In genomic region chr1:91742848-91743292, GRCh38 we compare ENCODE assay signal across 13 cellular contexts.
DNase-seq lines count a peak whose midpoint lies in the region; ATAC-seq and TF ChIP-seq lines count a peak whose summit lies in the region.
"Had no signal": no experiment of that assay in that cellular context is flagged by ENCODE, and none has a peak within 500 bp of the region (broad histone marks: within the 10 kb centered on the region; RNA-seq: fewer than 3 reads in every experiment).

No MANE protein-coding gene starts in this region.

- peak; percentile 79 for ATAC-seq in esophagus mucosa
- ATAC-seq in left colon: no peak
- ATAC-seq in CD8-positive, alpha-beta T cell: no peak

- H3K27me3 ChIP-seq in osteoblast (ENCODE audit: insufficient read depth, low read length): no peaks in the 10 kb centered on the region
- H3K27me3 ChIP-seq in CD8-positive, alpha-beta T cell (ENCODE audit: insufficient read depth, low read length): no peaks in the 10 kb centered on the region
- H3K27me3 ChIP-seq: neutrophil, SJSA1 had no signal

- H3K9me3 Mint-ChIP-seq in CD8-positive, alpha-beta T cell: peaks cover 4% of the 10 kb centered on the region

- no peak overlapping the region for H3K27ac ChIP-seq in osteoblast (ENCODE audit: low read depth, low read length)
- H3K27ac ChIP-seq in CD8-positive, alpha-beta T cell (ENCODE audit: low read depth, low read length): no peak overlapping the region
- H3K27ac ChIP-seq: neutrophil, SJSA1 had no signal

- H3K4me3 ChIP-seq in osteoblast (ENCODE audit: insufficient read depth, low read length): no peak overlapping the region
- no peak overlapping the region for H3K4me3 ChIP-seq in CD8-positive, alpha-beta T cell (ENCODE audit: low read depth, low read length)
- H3K4me3 ChIP-seq: SJSA1 had no signal

- H3K27ac Mint-ChIP-seq in CD8-positive, alpha-beta T cell: no peak overlapping the region
- H3K27ac Mint-ChIP-seq: CD4-positive, CD25-positive, alpha-beta regulatory T cell had no signal

- no peaks in the 10 kb centered on the region for H3K36me3 ChIP-seq in osteoblast (ENCODE audit: insufficient read depth, low read length)
- no peaks in the 10 kb centered on the region for H3K36me3 ChIP-seq in CD8-positive, alpha-beta T cell (ENCODE audit: insufficient read depth, low read length)
- H3K36me3 ChIP-seq: neutrophil, SJSA1 had no signal

- intact Hi-C loops in left colon (cut with DNase I, micrococcal nuclease): no loop called here
- intact Hi-C loops in CD8-positive, alpha-beta T cell (cut with DNase I, micrococcal nuclease): no loop called here

- peaks cover 6% of the 10 kb centered on the region for H3K4me1 Mint-ChIP-seq in CD8-positive, alpha-beta T cell (ENCODE audit: low read depth)

- CTCF ChIA-PET in CD8-positive, alpha-beta T cell (lab: Charles Lee): no interaction called here

- DNase-seq in Daoy (ENCODE audit: low read depth) (peak; percentile 73), NCI-H446 (lab: John Stamatoyannopoulos, UW) (peak; percentile 53 to 77), osteoblast (ENCODE audit: insufficient read length, low spot score, missing footprints) (no peak), left colon (no peak), globus pallidus (ENCODE audit: low spot score) (no peak), SKM-1 (lab: John Stamatoyannopoulos, UW; ENCODE audit: unreplicated experiment) (no peak)
- no peak for DNase-seq in CD8-positive, alpha-beta T cell
- DNase-seq: activated CD4-positive, alpha-beta T cell treated with anti-CD3 and anti-CD28 coated beads, Interleukin-2, amount 50 U/mL, for 1 hour; CD4-positive, CD25-positive, alpha-beta regulatory T cell; NCI-H1694 had no signal

- H3K9me3 ChIP-seq in osteoblast (ENCODE audit: low read depth, low read length): no peaks in the 10 kb centered on the region
- H3K9me3 ChIP-seq in CD8-positive, alpha-beta T cell (ENCODE audit: low read length): no peaks in the 10 kb centered on the region
- H3K9me3 ChIP-seq: neutrophil had no signal

- peak overlapping the region; percentile 43 for H3K4me2 ChIP-seq in osteoblast (ENCODE audit: insufficient read depth, low read length)

- H3K79me2 ChIP-seq in osteoblast (ENCODE audit: insufficient read depth, low read length): peaks cover 4% of the 10 kb centered on the region

- no peaks in the 10 kb centered on the region for H4K20me1 ChIP-seq in osteoblast (ENCODE audit: insufficient read depth, low read length)

- no peaks in the 10 kb centered on the region for H3K27me3 Mint-ChIP-seq in CD8-positive, alpha-beta T cell (ENCODE audit: low read depth)
- H3K27me3 Mint-ChIP-seq: CD4-positive, CD25-positive, alpha-beta regulatory T cell had no signal

- POLR2A ChIA-PET in CD8-positive, alpha-beta T cell (lab: Charles Lee): no interaction called here

- TF ChIP-seq CTCF in osteoblast (IDR thresholded peaks at IDR 0.05; ENCODE audit: extremely low read depth, low read depth, low read length): no peak
- TF ChIP-seq CTCF in CD8-positive, alpha-beta T cell (IDR thresholded peaks at IDR 0.05): no peak

- H3K36me3 Mint-ChIP-seq in CD8-positive, alpha-beta T cell: peaks cover 32% of the 10 kb centered on the region

- H3K4me1 ChIP-seq in osteoblast (ENCODE audit: insufficient read depth, low read length): peaks cover 27% of the 10 kb centered on the region
- H3K4me1 ChIP-seq in CD8-positive, alpha-beta T cell (ENCODE audit: insufficient read depth, low read length): no peaks in the 10 kb centered on the region

- H2AFZ ChIP-seq in osteoblast (ENCODE audit: low read length): no peak overlapping the region

- H3K4me3 Mint-ChIP-seq in CD8-positive, alpha-beta T cell: no peak overlapping the region
- H3K4me3 Mint-ChIP-seq: CD4-positive, CD25-positive, alpha-beta regulatory T cell had no signal

Comparison
In these comparisons a context has a peak if more than half of its experiments do, and no peak if none do; other contexts are left out.
1. DNase-seq: peak in Daoy (single experiment) and NCI-H446 (2 of 2); none in osteoblast (single experiment), left colon (0 of 2), globus pallidus (single experiment), CD8-positive, alpha-beta T cell (0 of 7) and SKM-1 (single experiment).